In the genomic region with DNA sequence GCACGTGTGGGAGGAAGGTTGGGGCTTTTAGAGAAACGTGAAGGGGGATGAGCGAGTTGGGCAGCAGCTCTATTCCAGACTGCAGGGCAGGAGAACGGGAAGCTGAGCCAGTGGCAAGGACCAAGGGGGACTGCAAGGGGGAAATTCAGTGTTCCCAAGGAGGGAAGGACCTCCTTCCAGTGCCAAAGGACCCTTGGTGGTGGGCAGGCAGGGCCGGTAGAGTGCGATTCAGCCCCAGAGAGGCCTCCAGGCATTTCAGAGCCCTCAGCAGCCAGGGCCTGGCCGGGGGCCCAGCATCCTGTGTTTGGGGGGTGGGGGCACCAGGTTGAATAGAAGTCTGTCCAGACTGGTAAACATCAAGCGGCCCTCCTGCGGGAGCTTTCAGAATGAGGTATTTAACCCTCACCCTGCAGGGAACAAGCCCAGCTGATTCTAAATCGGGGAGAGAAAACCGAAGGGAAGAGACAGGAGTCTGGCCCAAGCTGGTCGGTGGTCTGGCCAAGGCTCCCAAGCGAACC, we compare ENCODE assay signal across 1 cellular context.
TF ChIP-seq lines count a peak whose summit lies in the region.

No MANE protein-coding gene starts in this region.

TF ChIP-seq in HepG2, 621 proteins besides CTCF, POLR2A, EP300 and RAD21 (continued from another document):
- TF ChIP-seq, protein P1, sequence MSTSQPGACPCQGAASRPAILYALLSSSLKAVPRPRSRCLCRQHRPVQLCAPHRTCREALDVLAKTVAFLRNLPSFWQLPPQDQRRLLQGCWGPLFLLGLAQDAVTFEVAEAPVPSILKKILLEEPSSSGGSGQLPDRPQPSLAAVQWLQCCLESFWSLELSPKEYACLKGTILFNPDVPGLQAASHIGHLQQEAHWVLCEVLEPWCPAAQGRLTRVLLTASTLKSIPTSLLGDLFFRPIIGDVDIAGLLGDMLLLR (CRISPR knock-in tag; IDR thresholded peaks at IDR 0.05): no peak
- TF ChIP-seq ZNF556 (CRISPR knock-in tag; IDR thresholded peaks at IDR 0.05; ENCODE audit: borderline replicate concordance) (no peak), HNRNPH1 (optimal IDR thresholded peaks at IDR 0.05; ENCODE audit: low read depth, low read length) (no peak), NRL (CRISPR knock-in tag; IDR thresholded peaks at IDR 0.05; ENCODE audit: borderline replicate concordance) (0 out of 2 replicates have a peak, but pooled peaks have one; percentile 8), ZBTB3 (CRISPR knock-in tag; IDR thresholded peaks at IDR 0.05; ENCODE audit: borderline replicate concordance, low read depth) (no peak), ISX (CRISPR knock-in tag; conservative IDR thresholded peaks at IDR 0.05) (no peak), ZNF224 (CRISPR knock-in tag; IDR thresholded peaks at IDR 0.05) (no peak), SCMH1 (CRISPR knock-in tag; IDR thresholded peaks at IDR 0.05; ENCODE audit: borderline replicate concordance) (no peak), MTF2 (CRISPR knock-in tag; IDR thresholded peaks at IDR 0.05; ENCODE audit: borderline replicate concordance) (no peak), SAP130 (CRISPR knock-in tag; IDR thresholded peaks at IDR 0.05; ENCODE audit: low read depth) (no peak), SIN3B (IDR thresholded peaks at IDR 0.05; ENCODE audit: low read length) (0 out of 2 replicates have a peak, but pooled peaks have one; percentile 3), JUN (CRISPR knock-in tag; IDR thresholded peaks at IDR 0.05) (no peak), SNRNP70 (IDR thresholded peaks at IDR 0.05; ENCODE audit: low read depth, low read length) (no peak), LCORL (IDR thresholded peaks at IDR 0.05) (no peak), LCORL (CRISPR knock-in tag; IDR thresholded peaks at IDR 0.05) (no peak), ZNF746 (CRISPR knock-in tag; IDR thresholded peaks at IDR 0.05) (0 out of 2 replicates have a peak, but pooled peaks have one; percentile 15), ATAD3A (CRISPR knock-in tag; IDR thresholded peaks at IDR 0.05) (no peak), ZNF790 (CRISPR knock-in tag; IDR thresholded peaks at IDR 0.05; ENCODE audit: borderline replicate concordance) (0 out of 2 replicates have a peak, but pooled peaks have one; percentile 17), MAFG (CRISPR knock-in tag; IDR thresholded peaks at IDR 0.05) (no peak), ADNP (CRISPR knock-in tag; IDR thresholded peaks at IDR 0.05) (no peak)
- TF ChIP-seq, protein P2, sequence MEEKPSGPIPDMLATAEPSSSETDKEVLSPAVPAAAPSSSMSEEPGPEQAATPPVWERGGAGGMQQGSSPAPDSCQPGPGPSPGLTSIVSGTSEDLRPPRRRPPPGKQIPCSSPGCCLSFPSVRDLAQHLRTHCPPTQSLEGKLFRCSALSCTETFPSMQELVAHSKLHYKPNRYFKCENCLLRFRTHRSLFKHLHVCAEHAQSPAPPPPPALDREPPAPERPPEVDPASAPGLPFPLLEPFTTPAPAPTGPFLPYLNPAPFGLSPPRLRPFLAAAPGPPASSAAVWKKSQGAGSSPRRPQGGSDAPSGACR (CRISPR knock-in tag; IDR thresholded peaks at IDR 0.05): no peak
- TF ChIP-seq, protein P3, sequence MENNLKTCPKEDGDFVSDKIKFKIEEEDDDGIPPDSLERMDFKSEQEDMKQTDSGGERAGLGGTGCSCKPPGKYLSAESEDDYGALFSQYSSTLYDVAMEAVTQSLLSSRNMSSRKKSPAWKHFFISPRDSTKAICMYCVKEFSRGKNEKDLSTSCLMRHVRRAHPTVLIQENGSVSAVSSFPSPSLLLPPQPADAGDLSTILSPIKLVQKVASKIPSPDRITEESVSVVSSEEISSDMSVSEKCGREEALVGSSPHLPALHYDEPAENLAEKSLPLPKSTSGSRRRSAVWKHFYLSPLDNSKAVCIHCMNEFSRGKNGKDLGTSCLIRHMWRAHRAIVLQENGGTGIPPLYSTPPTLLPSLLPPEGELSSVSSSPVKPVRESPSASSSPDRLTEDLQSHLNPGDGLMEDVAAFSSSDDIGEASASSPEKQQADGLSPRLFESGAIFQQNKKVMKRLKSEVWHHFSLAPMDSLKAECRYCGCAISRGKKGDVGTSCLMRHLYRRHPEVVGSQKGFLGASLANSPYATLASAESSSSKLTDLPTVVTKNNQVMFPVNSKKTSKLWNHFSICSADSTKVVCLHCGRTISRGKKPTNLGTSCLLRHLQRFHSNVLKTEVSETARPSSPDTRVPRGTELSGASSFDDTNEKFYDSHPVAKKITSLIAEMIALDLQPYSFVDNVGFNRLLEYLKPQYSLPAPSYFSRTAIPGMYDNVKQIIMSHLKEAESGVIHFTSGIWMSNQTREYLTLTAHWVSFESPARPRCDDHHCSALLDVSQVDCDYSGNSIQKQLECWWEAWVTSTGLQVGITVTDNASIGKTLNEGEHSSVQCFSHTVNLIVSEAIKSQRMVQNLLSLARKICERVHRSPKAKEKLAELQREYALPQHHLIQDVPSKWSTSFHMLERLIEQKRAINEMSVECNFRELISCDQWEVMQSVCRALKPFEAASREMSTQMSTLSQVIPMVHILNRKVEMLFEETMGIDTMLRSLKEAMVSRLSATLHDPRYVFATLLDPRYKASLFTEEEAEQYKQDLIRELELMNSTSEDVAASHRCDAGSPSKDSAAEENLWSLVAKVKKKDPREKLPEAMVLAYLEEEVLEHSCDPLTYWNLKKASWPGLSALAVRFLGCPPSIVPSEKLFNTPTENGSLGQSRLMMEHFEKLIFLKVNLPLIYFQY (CRISPR knock-in tag; IDR thresholded peaks at IDR 0.05; ENCODE audit: borderline replicate concordance): no peak
- TF ChIP-seq, protein P4, sequence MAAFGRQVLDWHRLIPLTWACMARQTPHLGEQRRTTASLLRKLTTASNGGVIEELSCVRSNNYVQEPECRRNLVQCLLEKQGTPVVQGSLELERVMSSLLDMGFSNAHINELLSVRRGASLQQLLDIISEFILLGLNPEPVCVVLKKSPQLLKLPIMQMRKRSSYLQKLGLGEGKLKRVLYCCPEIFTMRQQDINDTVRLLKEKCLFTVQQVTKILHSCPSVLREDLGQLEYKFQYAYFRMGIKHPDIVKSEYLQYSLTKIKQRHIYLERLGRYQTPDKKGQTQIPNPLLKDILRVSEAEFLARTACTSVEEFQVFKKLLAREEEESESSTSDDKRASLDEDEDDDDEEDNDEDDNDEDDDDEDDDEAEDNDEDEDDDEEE (CRISPR knock-in tag; IDR thresholded peaks at IDR 0.05): 0 out of 2 replicates have a peak, but pooled peaks have one; percentile 37
- TF ChIP-seq, protein P5, sequence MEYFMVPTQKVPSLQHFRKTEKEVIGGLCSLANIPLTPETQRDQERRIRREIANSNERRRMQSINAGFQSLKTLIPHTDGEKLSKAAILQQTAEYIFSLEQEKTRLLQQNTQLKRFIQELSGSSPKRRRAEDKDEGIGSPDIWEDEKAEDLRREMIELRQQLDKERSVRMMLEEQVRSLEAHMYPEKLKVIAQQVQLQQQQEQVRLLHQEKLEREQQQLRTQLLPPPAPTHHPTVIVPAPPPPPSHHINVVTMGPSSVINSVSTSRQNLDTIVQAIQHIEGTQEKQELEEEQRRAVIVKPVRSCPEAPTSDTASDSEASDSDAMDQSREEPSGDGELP (IDR thresholded peaks at IDR 0.05; ENCODE audit: borderline replicate concordance, low read depth): 0 out of 2 replicates have a peak, but pooled peaks have one; percentile 55
- TF ChIP-seq, protein P6, sequence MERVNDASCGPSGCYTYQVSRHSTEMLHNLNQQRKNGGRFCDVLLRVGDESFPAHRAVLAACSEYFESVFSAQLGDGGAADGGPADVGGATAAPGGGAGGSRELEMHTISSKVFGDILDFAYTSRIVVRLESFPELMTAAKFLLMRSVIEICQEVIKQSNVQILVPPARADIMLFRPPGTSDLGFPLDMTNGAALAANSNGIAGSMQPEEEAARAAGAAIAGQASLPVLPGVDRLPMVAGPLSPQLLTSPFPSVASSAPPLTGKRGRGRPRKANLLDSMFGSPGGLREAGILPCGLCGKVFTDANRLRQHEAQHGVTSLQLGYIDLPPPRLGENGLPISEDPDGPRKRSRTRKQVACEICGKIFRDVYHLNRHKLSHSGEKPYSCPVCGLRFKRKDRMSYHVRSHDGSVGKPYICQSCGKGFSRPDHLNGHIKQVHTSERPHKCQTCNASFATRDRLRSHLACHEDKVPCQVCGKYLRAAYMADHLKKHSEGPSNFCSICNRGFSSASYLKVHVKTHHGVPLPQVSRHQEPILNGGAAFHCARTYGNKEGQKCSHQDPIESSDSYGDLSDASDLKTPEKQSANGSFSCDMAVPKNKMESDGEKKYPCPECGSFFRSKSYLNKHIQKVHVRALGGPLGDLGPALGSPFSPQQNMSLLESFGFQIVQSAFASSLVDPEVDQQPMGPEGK (CRISPR knock-in tag; IDR thresholded peaks at IDR 0.05): peak; percentile 78
- TF ChIP-seq, protein P7, sequence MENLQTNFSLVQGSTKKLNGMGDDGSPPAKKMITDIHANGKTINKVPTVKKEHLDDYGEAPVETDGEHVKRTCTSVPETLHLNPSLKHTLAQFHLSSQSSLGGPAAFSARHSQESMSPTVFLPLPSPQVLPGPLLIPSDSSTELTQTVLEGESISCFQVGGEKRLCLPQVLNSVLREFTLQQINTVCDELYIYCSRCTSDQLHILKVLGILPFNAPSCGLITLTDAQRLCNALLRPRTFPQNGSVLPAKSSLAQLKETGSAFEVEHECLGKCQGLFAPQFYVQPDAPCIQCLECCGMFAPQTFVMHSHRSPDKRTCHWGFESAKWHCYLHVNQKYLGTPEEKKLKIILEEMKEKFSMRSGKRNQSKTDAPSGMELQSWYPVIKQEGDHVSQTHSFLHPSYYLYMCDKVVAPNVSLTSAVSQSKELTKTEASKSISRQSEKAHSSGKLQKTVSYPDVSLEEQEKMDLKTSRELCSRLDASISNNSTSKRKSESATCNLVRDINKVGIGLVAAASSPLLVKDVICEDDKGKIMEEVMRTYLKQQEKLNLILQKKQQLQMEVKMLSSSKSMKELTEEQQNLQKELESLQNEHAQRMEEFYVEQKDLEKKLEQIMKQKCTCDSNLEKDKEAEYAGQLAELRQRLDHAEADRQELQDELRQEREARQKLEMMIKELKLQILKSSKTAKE (CRISPR knock-in tag; IDR thresholded peaks at IDR 0.05; ENCODE audit: borderline replicate concordance): no peak
